Comparison of ENCODE assay signal across 8 cellular contexts in genomic region chr2:58046585-58047372, GRCh38. TPM values are rescaled to one million over a fixed set of nuclear protein-coding genes. Genes with fewer than 3 reads are reported as not detected.
DNase-seq lines count a peak whose midpoint lies in the region; ATAC-seq and TF ChIP-seq lines count a peak whose summit lies in the region.

Gene VRK2, plus strand, starts transcription at chr2:58046806. Its CDS starts 2,026 bp downstream, at chr2:58048832.

- no peak within 1 kb of the TSS for H3K14ac ChIP-seq in neuronal stem cell (ENCODE audit: low read length)

- no peak within 1 kb of the TSS for H3K4ac ChIP-seq in neuronal stem cell (ENCODE audit: low read length)

- H2BK12ac ChIP-seq in neuronal stem cell (ENCODE audit: low read length) = peak within 1 kb of the TSS; percentile 4

- H2BK15ac ChIP-seq in neuronal stem cell (ENCODE audit: low read length) = peak within 1 kb of the TSS; percentile 62

- no peak within 1 kb of the TSS for H2AK5ac ChIP-seq in neuronal stem cell (ENCODE audit: low read depth, low read length)

- H3K27ac ChIP-seq in RWPE2 (ENCODE audit: poor library complexity, severe bottlenecking) = peak within 1 kb of the TSS; percentile 84
- H3K27ac ChIP-seq in neuronal stem cell (replicated peaks; ENCODE audit: low read length) = peak within 1 kb of the TSS; percentile 77

- ATAC-seq in GM21619 (IDR thresholded peaks at IDR 0.05; ENCODE audit: unreplicated experiment) (peak; percentile 80), RWPE2 (ENCODE audit: low read depth) (peak; percentile 94)

- H3K36me3 ChIP-seq in RWPE2 (ENCODE audit: low read depth) (peaks cover 26% of the 10 kb centered on the region), neuronal stem cell (replicated peaks in 1 of 2; ENCODE audit: control insufficient read depth in 2 of 2, insufficient read depth in 2 of 2, low read length in 2 of 2) (no peaks in the 10 kb centered on the region)

- peak within 1 kb of the TSS; percentile 94 for H3K23ac ChIP-seq in neuronal stem cell (ENCODE audit: low read depth, low read length, poor library complexity)

- no peaks in the 10 kb centered on the region for H3K79me1 ChIP-seq in neuronal stem cell (ENCODE audit: low read depth, low read length)

- H2AFZ ChIP-seq in neuronal stem cell (ENCODE audit: low read length) = peak within 1 kb of the TSS; percentile 54

- no peak within 1 kb of the TSS for H2BK5ac ChIP-seq in neuronal stem cell (ENCODE audit: low read length)

- H3K18ac ChIP-seq in neuronal stem cell (ENCODE audit: low read length) = peak within 1 kb of the TSS; percentile 93

- DNase-seq in DMS79 (lab: John Stamatoyannopoulos, UW) = peak; percentile 60
- peak; percentile 82 for DNase-seq in KG1 (lab: John Stamatoyannopoulos, UW)
- peak; percentile 92 for DNase-seq in RWPE2 (ENCODE audit: low spot score)
- peak; percentile 69 for DNase-seq in activated gamma-delta T cell (lab: John Stamatoyannopoulos, UW)
- peak; percentile 93 to 97 for DNase-seq in foreskin fibroblast
- DNase-seq in neuronal stem cell (ENCODE audit: low spot score) = peak; percentile 83

- peak within 1 kb of the TSS; percentile 91 for H2BK120ac ChIP-seq in neuronal stem cell (ENCODE audit: low read depth, low read length)

- H3K27me3 ChIP-seq in RWPE2 (ENCODE audit: insufficient read depth, poor library complexity, severe bottlenecking) = no peaks in the 10 kb centered on the region
- H3K27me3 ChIP-seq in neuronal stem cell (ENCODE audit: control insufficient read depth in 3 of 3, insufficient read depth in 3 of 3, low read depth in 1 of 3, low read length in 3 of 3) = no peaks in the 10 kb centered on the region

- no peak within 1 kb of the TSS for H4K91ac ChIP-seq in neuronal stem cell (ENCODE audit: low read depth, low read length, poor library complexity)

- peaks cover 20% of the 10 kb centered on the region for H3K4me1 ChIP-seq in RWPE2 (ENCODE audit: insufficient read depth, poor library complexity, severe bottlenecking)
- peaks cover 0 to 6% of the 10 kb centered on the region in 2 donors for H3K4me1 ChIP-seq in neuronal stem cell (ENCODE audit: control insufficient read depth in 2 of 2, insufficient read depth in 1 of 2, low read depth in 1 of 2, low read length in 2 of 2)

- peak within 1 kb of the TSS; percentile 79 for H3K9ac ChIP-seq in neuronal stem cell (ENCODE audit: low read depth, low read length, poor library complexity)

- no peak for TF ChIP-seq CTCF in RWPE2 (IDR thresholded peaks at IDR 0.05; ENCODE audit: poor library complexity, severe bottlenecking)
- no peak for TF ChIP-seq CTCF in foreskin fibroblast (IDR thresholded peaks at IDR 0.05; ENCODE audit: low read depth, low read length)
- TF ChIP-seq CTCF in subcutaneous adipose tissue (IDR thresholded peaks at IDR 0.05; ENCODE audit: low read depth) = no peak

- H3K4me3 ChIP-seq in RWPE2 (ENCODE audit: severe bottlenecking) (peak within 1 kb of the TSS; percentile 70), foreskin fibroblast (ENCODE audit: low read depth in 1 of 2, low read length in 2 of 2) (peak within 1 kb of the TSS; percentile 74 to 81), neuronal stem cell (ENCODE audit: low read length in 2 of 2) (peak within 1 kb of the TSS; percentile 27 to 79)

- no peaks in the 10 kb centered on the region for H3K9me3 ChIP-seq in RWPE2 (ENCODE audit: severe bottlenecking)
- H3K9me3 ChIP-seq in neuronal stem cell (replicated peaks in 1 of 2; ENCODE audit: control insufficient read depth in 2 of 2, insufficient read depth in 1 of 2, low read depth in 1 of 2, low read length in 2 of 2) = no peaks in the 10 kb centered on the region

- WGBS in neuronal stem cell (ENCODE audit: extremely low coverage in 2 of 2, insufficient read length in 2 of 2, insufficient replicate concordance in 1 of 2), 2 donors = no CpG with 5 or more reads among the region's 76 CpGs

- peak within 1 kb of the TSS; percentile 99 for H4K8ac ChIP-seq in neuronal stem cell (ENCODE audit: low read depth, low read length)

- peak within 1 kb of the TSS; percentile 64 for H3K4me2 ChIP-seq in neuronal stem cell (ENCODE audit: insufficient read depth, low read length, poor library complexity, severe bottlenecking)

RNA-seq across cellular contexts. Expression of gene VRK2, which starts in this region (rescaled TPM):
- polyA plus RNA-seq in neuronal stem cell (2013, experiment 1 of 2) = 16.0 TPM
- 15.4 TPM for polyA plus RNA-seq in neuronal stem cell (2013, experiment 2 of 2)
- total RNA-seq in subcutaneous adipose tissue = 10 to 100 TPM; 18.5 to 42.7 (median 23.9) TPM

Comparison
In these comparisons a context has a peak if more than half of its experiments do, and no peak if none do; other contexts are left out.
1. Peak in every context shown above with its lines: DNase-seq, ATAC-seq, H3K4me3 ChIP-seq and H3K27ac ChIP-seq.